In genomic region chr5:160439205-160439600, GRCh38 we compare ENCODE assay signal across 8 cellular contexts. TPM values are rescaled to one million over a fixed set of nuclear protein-coding genes. Genes with fewer than 3 reads are reported as not detected.
DNase-seq lines count a peak whose midpoint lies in the region; ATAC-seq and TF ChIP-seq lines count a peak whose summit lies in the region.

No MANE protein-coding gene starts in this region.

- no peaks in the 10 kb centered on the region for H3K79me2 ChIP-seq in GM23248 (ENCODE audit: insufficient read depth)
- no peaks in the 10 kb centered on the region for H3K79me2 ChIP-seq in Karpas-422 (ENCODE audit: low read length)

- DNase-seq in EL (peak; percentile 83), GM23248 (peak; percentile 73), Karpas-422 (peak; percentile 92), RPMI8226 (peak; percentile 80), foreskin keratinocyte (peak in 1 of 2 donors; percentile 63), neural crest cell (ENCODE audit: low read depth, low spot score) (peak; percentile 92)
- DNase-seq in activated effector memory CD4-positive, alpha-beta T cell treated with Interleukin-2 at 50 U/mL for 16 hours = peak; percentile 82

- WGBS in GM23248 (ENCODE audit: low coverage in 1 of 2, low lambda C conversion rate in 2 of 2, missing lambda C conversion rate in 2 of 2), 2 experiments = 0 to 1% methylated on average over 11 of the region's 11 CpGs

- H3K4me3 ChIP-seq in GM23248 (peak overlapping the region; percentile 83), Karpas-422 (ENCODE audit: low read length) (peak overlapping the region; percentile 70), stomach smooth muscle (ENCODE audit: low read length in 2 of 2) (peak overlapping the region; percentile 61 to 81)

- H4K20me1 ChIP-seq in GM23248 (ENCODE audit: insufficient read depth) (no peaks in the 10 kb centered on the region), Karpas-422 (ENCODE audit: insufficient read depth, low read depth, low read length) (no peaks in the 10 kb centered on the region)

- H3K36me3 ChIP-seq in GM23248 (ENCODE audit: low read depth) (no peaks in the 10 kb centered on the region), Karpas-422 (ENCODE audit: insufficient read depth, low read length) (no peaks in the 10 kb centered on the region), stomach smooth muscle (ENCODE audit: control insufficient read depth in 2 of 2, insufficient read depth in 2 of 2, low read length in 2 of 2) (no peaks in the 10 kb centered on the region)

- peak overlapping the region; percentile 100 for H3K4me2 ChIP-seq in GM23248 (ENCODE audit: unreplicated experiment)
- H3K4me2 ChIP-seq in Karpas-422 (ENCODE audit: low read depth, low read length, poor library complexity, severe bottlenecking) = peak overlapping the region; percentile 81

- ATAC-seq in foreskin keratinocyte = peak; percentile 91

- in situ Hi-C loops in GM23248 (cut with MboI) = no loop called here

- peaks cover 8% of the 10 kb centered on the region; the same call in 1 of the 2 replicates for H3K27me3 ChIP-seq in GM23248 (replicated peaks; ENCODE audit: insufficient read depth)
- H3K27me3 ChIP-seq in Karpas-422 (ENCODE audit: low read length) = no peaks in the 10 kb centered on the region
- peaks cover 4% of the 10 kb centered on the region for H3K27me3 ChIP-seq in foreskin keratinocyte
- no peaks in the 10 kb centered on the region for H3K27me3 ChIP-seq in stomach smooth muscle (ENCODE audit: control insufficient read depth in 1 of 2, insufficient read depth in 2 of 2, low read length in 2 of 2)

- H3K4me3 Mint-ChIP-seq in neural crest cell = peak overlapping the region; percentile 81

- H3K9me3 ChIP-seq in GM23248 (ENCODE audit: low read depth) (no peaks in the 10 kb centered on the region), Karpas-422 (ENCODE audit: low read length) (no peaks in the 10 kb centered on the region), stomach smooth muscle (ENCODE audit: control insufficient read depth in 2 of 2, low read length in 2 of 2) (no peaks in the 10 kb centered on the region)

- no peaks in the 10 kb centered on the region for H3K9me3 Mint-ChIP-seq in neural crest cell

- peaks cover 28% of the 10 kb centered on the region for H3K27me3 Mint-ChIP-seq in neural crest cell (ENCODE audit: low read depth)

- peaks cover 15% of the 10 kb centered on the region for H3K4me1 Mint-ChIP-seq in neural crest cell

- H3K4me1 ChIP-seq in GM23248 (ENCODE audit: insufficient read depth) (peaks cover 7% of the 10 kb centered on the region), Karpas-422 (ENCODE audit: low read length) (peaks cover 25% of the 10 kb centered on the region), foreskin keratinocyte (no peaks in the 10 kb centered on the region), stomach smooth muscle (ENCODE audit: control insufficient read depth, insufficient read depth, low read length) (peaks cover 8% of the 10 kb centered on the region)

- H3K27ac ChIP-seq in GM23248 (no peak overlapping the region), Karpas-422 (ENCODE audit: low read length) (no peak overlapping the region), foreskin keratinocyte (no peak overlapping the region), stomach smooth muscle (ENCODE audit: low read length) (no peak overlapping the region)

- peak overlapping the region; percentile 97 for H2AFZ ChIP-seq in GM23248
- peak overlapping the region; percentile 98 for H2AFZ ChIP-seq in Karpas-422 (ENCODE audit: low read length)

- no peaks in the 10 kb centered on the region for H3F3A ChIP-seq in GM23248 (ENCODE audit: insufficient read depth)

- no peaks in the 10 kb centered on the region for H3K36me3 Mint-ChIP-seq in neural crest cell (ENCODE audit: low read depth)

- H3K9ac ChIP-seq in GM23248 (peak overlapping the region; percentile 74), Karpas-422 (ENCODE audit: low read length) (peak overlapping the region; percentile 68), stomach smooth muscle (ENCODE audit: low read length in 2 of 2) (peak overlapping the region; percentile 34 to 73)

- no peaks in the 10 kb centered on the region for H3K9me2 ChIP-seq in GM23248 (ENCODE audit: insufficient read depth)
- no peaks in the 10 kb centered on the region for H3K9me2 ChIP-seq in Karpas-422 (replicated peaks; ENCODE audit: insufficient read depth, low read length)

- no peak overlapping the region for H3K27ac Mint-ChIP-seq in neural crest cell (ENCODE audit: unreplicated experiment)

- TF ChIP-seq CTCF in foreskin keratinocyte (conservative IDR thresholded peaks at IDR 0.05) (peak; percentile 87), neural crest cell (conservative IDR thresholded peaks at IDR 0.05) (peak; percentile 95)

RNA-seq across cellular contexts. Expression of gene PTTG1, which starts 17.5 kb away (rescaled TPM):
- total RNA-seq in GM23248 (2014; rRNA removed; shearing (Covaris generic)) = 22.8 and 49.0 TPM in 2 replicates
- polyA plus RNA-seq in GM23248 (2016; fragmentation: Nextera tagmentation; extraction: Ambion mirVana) (94.9 and 96.0 TPM in 2 replicates), foreskin keratinocyte (225 and 280 TPM in 2 replicates)
- total RNA-seq in Karpas-422 (2014; rRNA removed; shearing (Covaris generic); ENCODE audit: low replicate concordance) = 137 and 234 TPM in 2 replicates
- total RNA-seq in foreskin keratinocyte (183 and 204 TPM in 2 replicates), neural crest cell (157 and 167 TPM in 2 replicates)

RNA-seq across cellular contexts. Expression of gene SLU7, which starts 20.3 kb away (rescaled TPM):
- total RNA-seq in GM23248 (2014; rRNA removed; shearing (Covaris generic)) = 32.1 and 52.2 TPM in 2 replicates
- polyA plus RNA-seq in GM23248 (2016; fragmentation: Nextera tagmentation; extraction: Ambion mirVana) = 54.3 and 66.3 TPM in 2 replicates
- 44.2 and 65.3 TPM in 2 replicates for total RNA-seq in Karpas-422 (2014; rRNA removed; shearing (Covaris generic); ENCODE audit: low replicate concordance)
- 33.9 and 36.7 TPM in 2 replicates for total RNA-seq in foreskin keratinocyte
- 26.4 and 26.6 TPM in 2 replicates for polyA plus RNA-seq in foreskin keratinocyte
- 26.2 and 27.1 TPM in 2 replicates for total RNA-seq in neural crest cell

RNA-seq across cellular contexts. Expression of gene FAM200C, which starts 39.3 kb away (rescaled TPM):
- total RNA-seq in GM23248 (2014; rRNA removed; shearing (Covaris generic)) = 2.8 and 7.1 TPM in 2 replicates
- polyA plus RNA-seq in GM23248 (2016; fragmentation: Nextera tagmentation; extraction: Ambion mirVana) (3.6 and 3.9 TPM in 2 replicates), foreskin keratinocyte (1.1 and 1.7 TPM in 2 replicates)
- total RNA-seq in Karpas-422 (2014; rRNA removed; shearing (Covaris generic); ENCODE audit: low replicate concordance) = 0.76 and 2.0 TPM in 2 replicates
- total RNA-seq in foreskin keratinocyte (2.6 and 3.2 TPM in 2 replicates), neural crest cell (9.1 and 9.6 TPM in 2 replicates)
